ENCODE assay signal across 13 cellular contexts in the genomic region with DNA sequence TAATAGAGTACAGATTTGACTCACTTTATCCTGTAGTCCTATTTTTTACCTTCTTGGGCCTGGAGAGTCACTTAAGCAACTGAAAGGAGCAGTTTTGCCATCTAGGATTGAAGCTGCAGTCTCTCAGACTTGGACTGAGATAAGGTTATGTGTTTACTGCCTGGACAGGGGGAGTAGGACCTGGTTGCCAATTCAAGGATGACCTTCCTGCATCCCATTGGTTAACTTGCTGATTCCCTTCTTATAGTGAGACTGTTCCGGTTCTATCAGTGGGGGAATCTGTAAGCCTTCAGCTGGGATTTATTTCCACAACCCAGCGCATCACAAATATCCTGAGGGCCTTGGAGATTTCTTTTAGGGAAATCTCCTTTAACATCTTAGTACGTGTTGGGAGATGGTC. TPM values are rescaled to one million over a fixed set of nuclear protein-coding genes. Genes with fewer than 3 reads are reported as not detected.
DNase-seq lines count a peak whose midpoint lies in the region; TF ChIP-seq lines count a peak whose summit lies in the region.
"Had no signal": no experiment of that assay in that cellular context is flagged by ENCODE, and none has a peak within 500 bp of the region (broad histone marks: within the 10 kb centered on the region; RNA-seq: fewer than 3 reads in every experiment).

No MANE protein-coding gene starts in this region.

- H3K79me2 ChIP-seq in OCI-LY7 (ENCODE audit: insufficient read depth, low read depth, low read length) (peaks cover 74% of the 10 kb centered on the region), smooth muscle cell (ENCODE audit: low read depth) (peaks cover 75% of the 10 kb centered on the region)

- peaks cover 38% of the 10 kb centered on the region for H3K4me1 ChIP-seq in OCI-LY7 (ENCODE audit: insufficient read depth, low read length, poor library complexity, severe bottlenecking)
- peaks cover 32% of the 10 kb centered on the region for H3K4me1 ChIP-seq in smooth muscle cell (ENCODE audit: low read depth)

- H3K36me3 ChIP-seq in OCI-LY7 (ENCODE audit: insufficient read depth, low read length) = peaks cover 44% of the 10 kb centered on the region
- no peaks in the 10 kb centered on the region for H3K36me3 ChIP-seq in smooth muscle cell (ENCODE audit: low read depth)

- H3K9me3 ChIP-seq in OCI-LY7 (ENCODE audit: low read length) (no peaks in the 10 kb centered on the region), smooth muscle cell (replicated peaks; ENCODE audit: low read depth) (no peaks in the 10 kb centered on the region)
- H3K9me3 ChIP-seq: left lung had no signal

- no peak overlapping the region for H2AFZ ChIP-seq in OCI-LY7 (ENCODE audit: low read length)
- no peak overlapping the region for H2AFZ ChIP-seq in smooth muscle cell (ENCODE audit: low read depth)

- 66% methylated on average over 3 of the region's 3 CpGs for WGBS in smooth muscle cell (ENCODE audit: low lambda C conversion rate)

- H3K4me2 ChIP-seq in OCI-LY7 (ENCODE audit: low read length) (peak overlapping the region; percentile 99), smooth muscle cell (peak overlapping the region; percentile 91)

- DNase-seq in activated naive CD4-positive, alpha-beta T cell treated with anti-CD3 and anti-CD28 coated beads, Interleukin-2, amount 10 ng/mL, durations not matched to agents 7 days and 5 days = no peak
- DNase-seq in activated naive CD4-positive, alpha-beta T cell treated with Interleukin-2 at 50 U/mL for 16 hours = no peak
- DNase-seq in OCI-LY7 (ENCODE audit: low spot score) (no peak), fibroblast of the aortic adventitia (ENCODE audit: low read depth) (peak; percentile 32), smooth muscle cell (lab: John Stamatoyannopoulos, UW; ENCODE audit: unreplicated experiment) (no peak)
- DNase-seq in stimulated activated CD8-positive, alpha-beta memory T cell treated with anti-CD3 and anti-CD28 coated beads, Interleukin-4, amount 100 ng/mL, for 48 hours = no peak
- DNase-seq in stimulated activated CD4-positive, alpha-beta T cell treated with anti-CD3 and anti-CD28 coated beads, Interleukin-2, amount 100 ng/mL, for 48 hours = no peak
- DNase-seq in stimulated activated CD4-positive, alpha-beta T cell treated with anti-CD3 and anti-CD28 coated beads, Interleukin-12 subunit alpha, Interleukin-12 subunit beta, amount 100 ng/mL, for 4 hours = no peak
- DNase-seq: left lung; NCI-H748 treated with DMSO at 0.1 percent for 48 hours; stimulated activated naive CD4-positive, alpha-beta T cell treated with Interleukin-2 at 50 U/mL for 16 hours had no signal

- peak overlapping the region; percentile 96 for H3K4me3 ChIP-seq in OCI-LY7 (ENCODE audit: low read depth, low read length, poor library complexity, severe bottlenecking)
- H3K4me3 ChIP-seq in fibroblast of the aortic adventitia (ENCODE audit: low read depth, low read length) = peak overlapping the region; percentile 63
- H3K4me3 ChIP-seq in smooth muscle cell = peak overlapping the region; percentile 82

- peaks cover 5% of the 10 kb centered on the region for H3F3A ChIP-seq in smooth muscle cell (ENCODE audit: low read depth)

- CTCF ChIA-PET in activated naive CD4-positive, alpha-beta T cell treated with anti-CD3 and anti-CD28 coated beads, Interleukin-2, amount 10 ng/mL, durations not matched to agents 7 days and 5 days (lab: Charles Lee) = no interaction called here
- CTCF ChIA-PET in OCI-LY7 (lab: Charles Lee; ENCODE audit: unreplicated experiment) = no interaction called here

- peaks cover 36% of the 10 kb centered on the region for H3K36me3 Mint-ChIP-seq in activated naive CD4-positive, alpha-beta T cell treated with anti-CD3 and anti-CD28 coated beads, Interleukin-2, amount 10 ng/mL, durations not matched to agents 7 days and 5 days

- POLR2A ChIA-PET in OCI-LY7 (lab: Charles Lee) = no interaction called here

- no peaks in the 10 kb centered on the region for H3K9me2 ChIP-seq in OCI-LY7 (ENCODE audit: insufficient read depth, low read length)

- H3K27me3 ChIP-seq in smooth muscle cell (ENCODE audit: low read depth) = no peaks in the 10 kb centered on the region
- H3K27me3 ChIP-seq: left lung had no signal

- H3K27me3 Mint-ChIP-seq in activated naive CD4-positive, alpha-beta T cell treated with anti-CD3 and anti-CD28 coated beads, Interleukin-2, amount 10 ng/mL, durations not matched to agents 7 days and 5 days = no peaks in the 10 kb centered on the region

- H3K9ac ChIP-seq in smooth muscle cell (ENCODE audit: low read depth) = peak overlapping the region; percentile 0

- intact Hi-C loops in OCI-LY7 (cut with micrococcal nuclease; ENCODE audit: unreplicated experiment) = no loop called here

- H3K9me3 Mint-ChIP-seq in activated naive CD4-positive, alpha-beta T cell treated with anti-CD3 and anti-CD28 coated beads, Interleukin-2, amount 10 ng/mL, durations not matched to agents 7 days and 5 days = no peaks in the 10 kb centered on the region

- peaks cover 56% of the 10 kb centered on the region for H3K4me1 Mint-ChIP-seq in activated naive CD4-positive, alpha-beta T cell treated with anti-CD3 and anti-CD28 coated beads, Interleukin-2, amount 10 ng/mL, durations not matched to agents 7 days and 5 days

- no peak overlapping the region for H3K27ac ChIP-seq in OCI-LY7 (ENCODE audit: low read depth, low read length, poor library complexity, severe bottlenecking)
- H3K27ac ChIP-seq in smooth muscle cell (ENCODE audit: low read depth) = no peak overlapping the region
- H3K27ac ChIP-seq: left lung, VCaP had no signal

- peak overlapping the region; percentile 7 for H3K4me3 Mint-ChIP-seq in activated naive CD4-positive, alpha-beta T cell treated with anti-CD3 and anti-CD28 coated beads, Interleukin-2, amount 10 ng/mL, durations not matched to agents 7 days and 5 days

- no TSS peak for BruUV-seq in OCI-LY7 (replicated peaks; lab: Mats Ljungman, UMichigan)

- H4K20me1 ChIP-seq in OCI-LY7 (ENCODE audit: insufficient read depth, low read length) = peaks cover 34% of the 10 kb centered on the region
- H4K20me1 ChIP-seq in smooth muscle cell (ENCODE audit: low read depth) = peaks cover 79% of the 10 kb centered on the region

- no peak for TF ChIP-seq CTCF in OCI-LY7 (conservative IDR thresholded peaks at IDR 0.05; ENCODE audit: low read length)
- no peak for TF ChIP-seq CTCF in fibroblast of the aortic adventitia (IDR thresholded peaks at IDR 0.05; ENCODE audit: insufficient read depth, low read length)
- no peak for TF ChIP-seq CTCF in smooth muscle cell (IDR thresholded peaks at IDR 0.05; ENCODE audit: borderline replicate concordance, insufficient read depth, poor library complexity, severe bottlenecking)

- no peak overlapping the region for H3K27ac Mint-ChIP-seq in activated naive CD4-positive, alpha-beta T cell treated with anti-CD3 and anti-CD28 coated beads, Interleukin-2, amount 10 ng/mL, durations not matched to agents 7 days and 5 days

RNA-seq across cellular contexts. Expression of a gene that starts 2.9 kb away (rescaled TPM):
- 35.8 and 37.2 TPM in 2 replicates for total RNA-seq in OCI-LY7 (2014; rRNA removed; shearing (Covaris generic))
- total RNA-seq in OCI-LY7 (2022) = 53.0 and 53.3 TPM in 2 replicates
- 37.7 and 47.8 TPM in 2 replicates for total RNA-seq in fibroblast of the aortic adventitia (ENCODE audit: low replicate concordance)
- total RNA-seq in smooth muscle cell = 18.8 and 29.7 TPM in 2 replicates
- 16.2 and 23.4 TPM in 2 replicates for polyA plus RNA-seq in smooth muscle cell

RNA-seq across cellular contexts. Expression of a gene that starts 3.1 kb away (rescaled TPM):
- total RNA-seq in OCI-LY7 (2014; rRNA removed; shearing (Covaris generic)) = 48.4 and 54.4 TPM in 2 replicates
- 95.6 and 113 TPM in 2 replicates for total RNA-seq in OCI-LY7 (2022)
- total RNA-seq in fibroblast of the aortic adventitia (ENCODE audit: low replicate concordance) = 42.4 and 55.0 TPM in 2 replicates
- 26.4 and 27.8 TPM in 2 replicates for total RNA-seq in smooth muscle cell
- polyA plus RNA-seq in smooth muscle cell = 28.9 and 35.1 TPM in 2 replicates

RNA-seq across cellular contexts. Expression of a gene that starts 47.8 kb away (rescaled TPM):
- 2.9 and 6.3 TPM in 2 replicates for total RNA-seq in OCI-LY7 (2014; rRNA removed; shearing (Covaris generic))
- 7.1 and 7.6 TPM in 2 replicates for total RNA-seq in OCI-LY7 (2022)
- total RNA-seq in fibroblast of the aortic adventitia (ENCODE audit: low replicate concordance) = 9.1 and 14.4 TPM in 2 replicates
- total RNA-seq in smooth muscle cell = 21.6 and 32.1 TPM in 2 replicates
- polyA plus RNA-seq in smooth muscle cell = 45.6 and 48.7 TPM in 2 replicates

RNA-seq across cellular contexts. Expression of a gene that starts 55.0 kb away (rescaled TPM):
- not detected in 2 replicates for total RNA-seq in OCI-LY7 (2014; rRNA removed; shearing (Covaris generic))
- not detected in 2 replicates for total RNA-seq in OCI-LY7 (2022)
- total RNA-seq in fibroblast of the aortic adventitia (ENCODE audit: low replicate concordance) = not detected in 2 replicates
- total RNA-seq in smooth muscle cell = not detected in 2 replicates
- 0.29 TPM in 1 of 2 replicates, not detected in the other for polyA plus RNA-seq in smooth muscle cell
- total RNA-seq: M059J had no signal
